25 cellular contexts compared by ENCODE assay signal in genomic region chr2:218888341-218888740, GRCh38. TPM values are rescaled to one million over a fixed set of nuclear protein-coding genes. Genes with fewer than 3 reads are reported as not detected.
"Had no signal": no experiment of that assay in that cellular context is flagged by ENCODE, and none has a peak within 500 bp of the region (broad histone marks: within the 10 kb centered on the region; RNA-seq: fewer than 3 reads in every experiment).

No MANE protein-coding gene starts in this region.

- H3K27me3 ChIP-seq: thyroid gland had no signal

- H3K36me3 ChIP-seq: brain microvascular endothelial cell, lower lobe of right lung, thyroid gland had no signal

- FAIRE-seq: endometrium, islet of Langerhans, TTC549 had no signal

- DNase-seq: activated CD4-positive, alpha-beta T cell treated with anti-CD3 and anti-CD28 coated beads for 4 hours; activated CD8-positive, alpha-beta T cell treated with anti-CD3 and anti-CD28 coated beads for 36 hours; activated naive CD8-positive, alpha-beta T cell treated with anti-CD3 and anti-CD28 coated beads, Interleukin-2, amount 50 U/mL, for 24 hours; activated T-cell treated with anti-CD3 and anti-CD28 coated beads, Interleukin-2, amount 50 U/mL, for 72 hours; anterior cingulate cortex; brain microvascular endothelial cell; central memory CD4-positive, alpha-beta T cell; erythroblast; foreskin melanocyte; glutamatergic neuron; hippocampal formation; left colon; lower lobe of right lung; stimulated activated CD8-positive, alpha-beta memory T cell treated with anti-CD3 and anti-CD28 coated beads, Interleukin-4, amount 100 ng/mL, for 48 hours; stimulated activated naive CD4-positive, alpha-beta T cell treated with Interleukin-2 at 50 U/mL for 16 hours; thyroid gland had no signal

- H3K4me3 ChIP-seq: coronary artery, lower lobe of right lung, thyroid gland had no signal

- ATAC-seq: activated CD8-positive, alpha-beta T cell treated with anti-CD3 and anti-CD28 coated beads for 36 hours; activated naive CD8-positive, alpha-beta T cell treated with anti-CD3 and anti-CD28 coated beads, Interleukin-2, amount 50 U/mL, for 24 hours; activated T-cell treated with anti-CD3 and anti-CD28 coated beads, Interleukin-2, amount 50 U/mL, for 72 hours; left colon; lower lobe of right lung; natural killer cell treated with Interleukin-12 subunit alpha and Interleukin-12 subunit beta and Interleukin-15 and Interleukin-18, amount 100 ng/mL, for 72 hours had no signal

- H3K27ac ChIP-seq: brain microvascular endothelial cell, coronary artery, lower lobe of right lung, thyroid gland had no signal

- H3K9me3 ChIP-seq: lower lobe of right lung, thyroid gland had no signal

RNA-seq across cellular contexts. Expression of gene WNT10A, which starts 7.7 kb away (rescaled TPM):
- total RNA-seq: mesenteric fat pad; natural killer cell treated with Interleukin-12 subunit alpha and Interleukin-12 subunit beta and Interleukin-15 and Interleukin-18, amount 100 ng/mL, for 72 hours; subcutaneous adipose tissue had no signal

RNA-seq across cellular contexts. Expression of gene WNT6, which starts 28.7 kb away (rescaled TPM):
- total RNA-seq: natural killer cell treated with Interleukin-12 subunit alpha and Interleukin-12 subunit beta and Interleukin-15 and Interleukin-18, amount 100 ng/mL, for 72 hours had no signal

RNA-seq across cellular contexts. Expression of gene PRKAG3, which starts 56.7 kb away (rescaled TPM):
- total RNA-seq: activated CD8-positive, alpha-beta T cell treated with anti-CD3 and anti-CD28 coated beads for 36 hours; activated T-cell treated with anti-CD3 and anti-CD28 coated beads, Interleukin-2, amount 50 U/mL, for 72 hours; left colon; lower lobe of right lung; mesenteric fat pad; natural killer cell treated with Interleukin-12 subunit alpha and Interleukin-12 subunit beta and Interleukin-15 and Interleukin-18, amount 100 ng/mL, for 72 hours; renal cortical epithelial cell; subcutaneous adipose tissue; thyroid gland had no signal
- polyA plus RNA-seq: urinary bladder had no signal
